In genomic region chr17:32136856-32137255, GRCh38 we compare ENCODE assay signal across 21 cellular contexts. TPM values are rescaled to one million over a fixed set of nuclear protein-coding genes. Genes with fewer than 3 reads are reported as not detected.
DNase-seq lines count a peak whose midpoint lies in the region; ATAC-seq, FAIRE-seq and TF ChIP-seq lines count a peak whose summit lies in the region.
"Had no signal": no experiment of that assay in that cellular context is flagged by ENCODE, and none has a peak within 500 bp of the region (broad histone marks: within the 10 kb centered on the region; RNA-seq: fewer than 3 reads in every experiment).

No MANE protein-coding gene starts in this region.

- peak in 1 of 2 experiments; percentile 13; a peak in 1 of 6 replicates for ATAC-seq in A549
- ATAC-seq in effector memory CD8-positive, alpha-beta T cell (replicated peaks): peak; percentile 42
- no peak for ATAC-seq in GM21367 (IDR thresholded peaks at IDR 0.05; ENCODE audit: unreplicated experiment)
- ATAC-seq in body of pancreas: no peak

- H3K36me3 Mint-ChIP-seq in effector memory CD8-positive, alpha-beta T cell (ENCODE audit: insufficient read depth): peaks cover 3% of the 10 kb centered on the region
- H3K36me3 Mint-ChIP-seq: type B pancreatic cell had no signal

- H2AFZ ChIP-seq in OCI-LY7 (ENCODE audit: low read length): peak overlapping the region; percentile 1; the same call in 1 of the 2 replicates

- no peak overlapping the region for H3K4me3 Mint-ChIP-seq in effector memory CD8-positive, alpha-beta T cell
- H3K4me3 Mint-ChIP-seq: nephron progenitor cell, type B pancreatic cell had no signal

- H3K27me3 Mint-ChIP-seq in effector memory CD8-positive, alpha-beta T cell: no peaks in the 10 kb centered on the region
- H3K27me3 Mint-ChIP-seq: type B pancreatic cell had no signal

- H3K27ac ChIP-seq in A549 (no peak overlapping the region), OCI-LY7 (ENCODE audit: low read depth, low read length, poor library complexity, severe bottlenecking) (no peak overlapping the region), body of pancreas (no peak overlapping the region)
- H3K27ac ChIP-seq: ascending aorta, SJCRH30 had no signal

- 93% methylated on average over 1 of the region's 1 CpG for WGBS in A549 (ENCODE audit: missing lambda C conversion rate)
- WGBS in body of pancreas, 2 donors: 78 to 83% methylated on average over 1 of the region's 1 CpG

- TF ChIP-seq EP300 in A549 (IDR thresholded peaks at IDR 0.05): no peak

- peaks cover 9 to 12% of the 10 kb centered on the region in 2 donors for H3K4me1 Mint-ChIP-seq in effector memory CD8-positive, alpha-beta T cell (ENCODE audit: low read depth in 2 of 2)

- no peaks in the 10 kb centered on the region for H3K27me3 ChIP-seq in body of pancreas
- H3K27me3 ChIP-seq: ascending aorta, SJCRH30 had no signal

- H3K9me3 Mint-ChIP-seq in effector memory CD8-positive, alpha-beta T cell: no peaks in the 10 kb centered on the region

- FAIRE-seq in A549 (lab: Jason Lieb, UNC): peak; percentile 13
- FAIRE-seq: endometrium, GM19239 had no signal

- no peak for DNase-seq in A549 (ENCODE audit: low read depth in 1 of 2, low spot score in 1 of 2)
- peak; percentile 19 for DNase-seq in ACHN
- peak; percentile 19 for DNase-seq in OCI-LY7 (ENCODE audit: low spot score)
- no peak for DNase-seq in effector memory CD8-positive, alpha-beta T cell
- no peak for DNase-seq in body of pancreas
- no peak for DNase-seq in NCI-H146 treated with DMSO at 0.1 percent for 48 hours (lab: John Stamatoyannopoulos, UW; ENCODE audit: unreplicated experiment)
- DNase-seq: activated CD4-positive, alpha-beta T cell treated with anti-CD3 and anti-CD28 coated beads, Interleukin-2, amount 50 U/mL, for 1 hour; C1 segment of cervical spinal cord; DMS79; hippocampal formation; NCI-H146; NCI-H345; nephron progenitor cell; SJCRH30; stimulated activated naive CD4-positive, alpha-beta T cell treated with Interleukin-2 at 50 U/mL for 16 hours; T-helper 9 cell had no signal

- intact Hi-C loops in OCI-LY7 (cut with micrococcal nuclease; ENCODE audit: unreplicated experiment) (no loop called here), body of pancreas (cut with DNase I) (no loop called here)

- no peak for TF ChIP-seq RAD21 in A549 (conservative IDR thresholded peaks at IDR 0.05 in 1 of 2, IDR thresholded peaks at IDR 0.05 in 1 of 2)

- H3K79me2 ChIP-seq in OCI-LY7 (ENCODE audit: insufficient read depth, low read depth, low read length): no peaks in the 10 kb centered on the region

- no peaks in the 10 kb centered on the region for H3K9me2 ChIP-seq in OCI-LY7 (ENCODE audit: insufficient read depth, low read length)

- in situ Hi-C loops in ACHN (cut with HindIII; ENCODE audit: low pct_ligation_motif_present, low pct_unique_long_range_greater_than_20kb, low sequenced_read_pairs): loop anchor here (25.0 kb wide), 1 partner anchor 125 kb away; the partner anchor contains the start of gene LRRC37B

- POLR2A ChIA-PET in A549 (lab: Yijun Ruan, JAX): interaction anchor here (1.4 kb wide), 1 partner anchor 130 kb away, joined by 4 read pairs; the partner anchor contains the start of gene LRRC37B
- POLR2A ChIA-PET in OCI-LY7 (lab: Charles Lee): interaction anchor here (0.6 kb wide), 1 partner anchor 35 kb away, joined by 5 read pairs; no protein-coding TSS in a partner anchor

- H3K4me2 ChIP-seq in A549: no peak overlapping the region
- H3K4me2 ChIP-seq in OCI-LY7 (ENCODE audit: low read length): no peak overlapping the region

- H3K4me1 ChIP-seq in A549: peaks cover 6% of the 10 kb centered on the region; the same call in 2 of the 3 replicates
- peaks cover 16% of the 10 kb centered on the region for H3K4me1 ChIP-seq in OCI-LY7 (ENCODE audit: insufficient read depth, low read length, poor library complexity, severe bottlenecking)
- peaks cover 12% of the 10 kb centered on the region for H3K4me1 ChIP-seq in body of pancreas
- H3K4me1 ChIP-seq: ascending aorta, SJCRH30 had no signal

- CTCF ChIA-PET in A549 (lab: Yijun Ruan, JAX) (interaction anchor here (0.8 to 6.1 kb wide), 5 partner anchors 10 to 183 kb away, joined by 3 to 70 read pairs (median 5); partner anchors contain the start of gene LRRC37B), OCI-LY7 (lab: Charles Lee; ENCODE audit: unreplicated experiment) (no interaction called here)

- H3K36me3 ChIP-seq in OCI-LY7 (ENCODE audit: insufficient read depth, low read length) (no peaks in the 10 kb centered on the region), body of pancreas (replicated peaks in 1 of 2; ENCODE audit: insufficient read depth in 1 of 2, low read depth in 2 of 2) (no peaks in the 10 kb centered on the region)
- H3K36me3 ChIP-seq: ascending aorta, SJCRH30 had no signal

- H3K4me3 ChIP-seq in A549: no peak overlapping the region
- no peak overlapping the region for H3K4me3 ChIP-seq in OCI-LY7 (ENCODE audit: low read depth, low read length, poor library complexity, severe bottlenecking)
- H3K4me3 ChIP-seq in body of pancreas: no peak overlapping the region
- H3K4me3 ChIP-seq: ascending aorta, SJCRH30 had no signal

- BruUV-seq in OCI-LY7 (replicated peaks; lab: Mats Ljungman, UMichigan): no TSS peak

- H3K27ac Mint-ChIP-seq in effector memory CD8-positive, alpha-beta T cell: peak overlapping the region; percentile 30 to 82
- H3K27ac Mint-ChIP-seq: type B pancreatic cell had no signal

- H3K9me3 ChIP-seq in A549: peaks cover 13% of the 10 kb centered on the region
- no peaks in the 10 kb centered on the region for H3K9me3 ChIP-seq in OCI-LY7 (ENCODE audit: low read length)
- H3K9me3 ChIP-seq in body of pancreas: no peaks in the 10 kb centered on the region

- TF ChIP-seq POLR2A in A549 (IDR thresholded peaks at IDR 0.05; ENCODE audit: low read length) (no peak), body of pancreas (IDR thresholded peaks at IDR 0.05) (no peak)

- H4K20me1 ChIP-seq in OCI-LY7 (ENCODE audit: insufficient read depth, low read length): no peaks in the 10 kb centered on the region

- TF ChIP-seq CTCF in A549 (IDR thresholded peaks at IDR 0.05) (no peak), OCI-LY7 (conservative IDR thresholded peaks at IDR 0.05; ENCODE audit: low read length) (no peak), body of pancreas (IDR thresholded peaks at IDR 0.05) (no peak)

TF ChIP-seq in A549, 52 proteins besides CTCF, POLR2A, EP300 and RAD21:
- TF ChIP-seq NPAS2 (CRISPR knock-in tag; IDR thresholded peaks at IDR 0.05; ENCODE audit: borderline replicate concordance) (no peak), RNF2 (IDR thresholded peaks at IDR 0.05; ENCODE audit: borderline replicate concordance, low read depth) (no peak), JUNB (IDR thresholded peaks at IDR 0.05) (no peak)

RNA-seq across cellular contexts. Expression of gene RHOT1, which starts 5.4 kb away (rescaled TPM):
- polyA plus RNA-seq in A549 (2011; rRNA removed): 83.2 and 109 TPM in 2 replicates
- polyA plus RNA-seq in A549 (2012; cell fraction: cytosol; rRNA removed): 24.0 and 26.8 TPM in 2 replicates
- polyA plus RNA-seq in A549 (2012; cell fraction: nucleus; rRNA removed): 9.2 and 13.4 TPM in 2 replicates
- 25.8 to 27.6 TPM (median 26.6 TPM) in 3 replicates for polyA plus RNA-seq in A549 (2017; fragmentation: RNase III; extraction: RNeasy Plus Mini Kit Qiagen cat#74134 plus additional on column Dnase treatment)
- polyA minus RNA-seq in A549 (2011; rRNA and poly(A)+ RNA removed): 30.4 and 39.2 TPM in 2 replicates
- total RNA-seq in OCI-LY7 (2014; rRNA removed; shearing (Covaris generic)): 19.4 and 23.9 TPM in 2 replicates
- total RNA-seq in OCI-LY7 (2022): 24.2 and 25.7 TPM in 2 replicates
- 10 to 100 TPM; 15.2 to 25.4 TPM for total RNA-seq in body of pancreas

Comparison
In these comparisons a context has a peak if more than half of its experiments do, and no peak if none do; other contexts are left out.
1. DNase-seq: peak in ACHN (single experiment) and OCI-LY7 (single experiment); none in A549 (0 of 2), effector memory CD8-positive, alpha-beta T cell (0 of 3), body of pancreas (0 of 4) and NCI-H146 treated with DMSO at 0.1 percent for 48 hours (single experiment).